ENCODE assay signal across 16 cellular contexts in the genomic region with DNA sequence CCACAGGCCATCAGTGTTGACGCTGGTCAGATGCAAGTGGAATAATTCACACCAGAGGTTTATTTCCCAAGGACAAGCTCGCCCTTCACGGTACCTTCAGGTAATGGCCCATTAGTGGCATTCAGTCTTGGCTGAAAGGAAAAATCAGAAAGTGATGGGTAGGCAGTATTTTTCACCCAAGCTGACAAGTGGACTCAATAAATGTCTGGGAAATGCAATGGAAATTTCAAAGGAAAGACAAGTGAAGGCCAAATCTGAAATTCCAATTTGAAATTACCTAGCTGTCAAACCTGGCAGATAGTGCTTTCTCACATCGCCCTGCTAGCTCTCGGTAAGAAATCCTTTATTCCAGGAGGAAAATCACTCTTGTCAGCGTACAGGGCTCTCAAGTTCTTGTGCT.
A peak's percentile ranks its signal among the peaks of the same experiment; 100 is the strongest.
DNase-seq lines count a peak whose midpoint lies in the region; ATAC-seq and TF ChIP-seq lines count a peak whose summit lies in the region.
"Had no signal": no experiment of that assay in that cellular context is flagged by ENCODE, and none has a peak within 500 bp of the region (broad histone marks: within the 10 kb centered on the region; RNA-seq: fewer than 3 reads in every experiment).

No MANE protein-coding gene starts in this region.

- H3K27ac Mint-ChIP-seq in endodermal cell: no peak overlapping the region
- H3K27ac Mint-ChIP-seq: B cell; CD4-positive, CD25-positive, alpha-beta regulatory T cell; CD8-positive, alpha-beta T cell had no signal

- H3K9ac ChIP-seq in endodermal cell (ENCODE audit: extremely low read depth, low read length, poor library complexity, severe bottlenecking) (no peak overlapping the region), trophoblast cell (ENCODE audit: low read length) (no peak overlapping the region)
- H3K9ac ChIP-seq: BLaER1 had no signal

- peak overlapping the region; percentile 47 for H2AFZ ChIP-seq in trophoblast cell (ENCODE audit: insufficient read depth, low read length, poor library complexity)

- no peaks in the 10 kb centered on the region for H3K79me2 ChIP-seq in trophoblast cell (ENCODE audit: control insufficient read depth, insufficient read depth, low read length, poor library complexity)

- DNase-seq in RWPE2 (ENCODE audit: low spot score): no peak
- peak; percentile 6 for DNase-seq in endodermal cell
- no peak for DNase-seq in trophoblast cell
- DNase-seq in SK-N-DZ (ENCODE audit: low spot score): no peak
- DNase-seq in activated T-cell treated with anti-CD3 and anti-CD28 coated beads, Interleukin-2, amount 50 U/mL, for 4 hours: no peak
- DNase-seq in NCI-H524 treated with DMSO at 0.1 percent for 48 hours (lab: John Stamatoyannopoulos, UW): no peak
- DNase-seq: Caco-2; CD4-positive, CD25-positive, alpha-beta regulatory T cell; CD8-positive, alpha-beta T cell; DMS153; DND-41; H7; HCEC 1CT had no signal

- no peak overlapping the region for H3K23ac ChIP-seq in trophoblast cell (ENCODE audit: low read length)

- peak overlapping the region; percentile 88 for H2BK5ac ChIP-seq in trophoblast cell (ENCODE audit: low read depth, low read length, poor library complexity)

- peak overlapping the region; percentile 89 for H2BK12ac ChIP-seq in trophoblast cell (ENCODE audit: low read length)

- H3K4ac ChIP-seq in trophoblast cell (ENCODE audit: low read depth, low read length): peak overlapping the region; percentile 88

- H3K9me3 Mint-ChIP-seq in endodermal cell: no peaks in the 10 kb centered on the region
- peaks cover 6% of the 10 kb centered on the region for H3K9me3 Mint-ChIP-seq in activated T-cell treated with anti-CD3 and anti-CD28 coated beads, Interleukin-2, amount 50 U/mL, for 4 hours
- H3K9me3 Mint-ChIP-seq: CD8-positive, alpha-beta T cell had no signal

- H3K9me3 ChIP-seq in RWPE2 (ENCODE audit: severe bottlenecking) (no peaks in the 10 kb centered on the region), endodermal cell (ENCODE audit: control insufficient read depth, low read length) (peaks cover 24% of the 10 kb centered on the region), trophoblast cell (ENCODE audit: insufficient read depth, low read depth, low read length) (peaks cover 3% of the 10 kb centered on the region)
- H3K9me3 ChIP-seq: BLaER1, Caco-2 had no signal

- no peak for ATAC-seq in RWPE2 (ENCODE audit: low read depth)
- no peak for ATAC-seq in activated T-cell treated with anti-CD3 and anti-CD28 coated beads, Interleukin-2, amount 50 U/mL, for 4 hours
- ATAC-seq: CD8-positive, alpha-beta T cell had no signal

- WGBS in endodermal cell (ENCODE audit: insufficient coverage in 1 of 2, insufficient read length in 1 of 2), 2 experiments: 96% methylated on average over 5 to 6 of the region's 6 CpGs
- no CpG with 5 or more reads among the region's 6 CpGs for WGBS in trophoblast cell (ENCODE audit: extremely low coverage, insufficient coverage, insufficient read length)

- H3K27ac ChIP-seq in RWPE2 (ENCODE audit: poor library complexity, severe bottlenecking) (peak overlapping the region; percentile 38), endodermal cell (ENCODE audit: low read depth, low read length) (no peak overlapping the region), trophoblast cell (ENCODE audit: low read depth, low read length) (peak overlapping the region; percentile 73)
- H3K27ac ChIP-seq: BLaER1, C4-2B had no signal

- no peak overlapping the region for H3K4me3 ChIP-seq in RWPE2 (ENCODE audit: severe bottlenecking)
- H3K4me3 ChIP-seq in endodermal cell (ENCODE audit: low read length): no peak overlapping the region
- no peak overlapping the region for H3K4me3 ChIP-seq in trophoblast cell (ENCODE audit: low read depth, low read length)
- H3K4me3 ChIP-seq: BLaER1 had no signal

- H3K4me3 Mint-ChIP-seq in endodermal cell: no peak overlapping the region
- no peak overlapping the region for H3K4me3 Mint-ChIP-seq in activated T-cell treated with anti-CD3 and anti-CD28 coated beads, Interleukin-2, amount 50 U/mL, for 4 hours
- H3K4me3 Mint-ChIP-seq: B cell; CD4-positive, CD25-positive, alpha-beta regulatory T cell; CD8-positive, alpha-beta T cell had no signal

- peak overlapping the region; percentile 65 for H3K14ac ChIP-seq in trophoblast cell (ENCODE audit: low read length)

- H2AK5ac ChIP-seq in trophoblast cell (ENCODE audit: low read length): peak overlapping the region; percentile 90

- H3K4me1 Mint-ChIP-seq in endodermal cell: peaks cover 10% of the 10 kb centered on the region
- H3K4me1 Mint-ChIP-seq in activated T-cell treated with anti-CD3 and anti-CD28 coated beads, Interleukin-2, amount 50 U/mL, for 4 hours (ENCODE audit: low read depth): no peaks in the 10 kb centered on the region
- H3K4me1 Mint-ChIP-seq: B cell; CD4-positive, CD25-positive, alpha-beta regulatory T cell had no signal

- TF ChIP-seq CTCF in RWPE2 (IDR thresholded peaks at IDR 0.05; ENCODE audit: poor library complexity, severe bottlenecking) (no peak), endodermal cell (conservative IDR thresholded peaks at IDR 0.05) (no peak)

- no peak overlapping the region for H3K4me2 ChIP-seq in trophoblast cell (ENCODE audit: low read length)
- H3K4me2 ChIP-seq: BLaER1 had no signal

- H4K91ac ChIP-seq in trophoblast cell (ENCODE audit: low read depth, low read length): peak overlapping the region; percentile 97

- H2BK120ac ChIP-seq in trophoblast cell (ENCODE audit: insufficient read depth, low read length, poor library complexity): peak overlapping the region; percentile 95

- H3K18ac ChIP-seq in trophoblast cell (ENCODE audit: low read length): peak overlapping the region; percentile 60

- H3K36me3 ChIP-seq in RWPE2 (ENCODE audit: low read depth) (no peaks in the 10 kb centered on the region), endodermal cell (ENCODE audit: control insufficient read depth, insufficient read depth, low read length) (no peaks in the 10 kb centered on the region), trophoblast cell (ENCODE audit: control insufficient read depth in 1 of 2, insufficient read depth in 2 of 2, low read length in 2 of 2) (no peaks in the 10 kb centered on the region)
- H3K36me3 ChIP-seq: BLaER1 had no signal

- H3K27me3 Mint-ChIP-seq in endodermal cell (ENCODE audit: insufficient read depth): no peaks in the 10 kb centered on the region
- no peaks in the 10 kb centered on the region for H3K27me3 Mint-ChIP-seq in activated T-cell treated with anti-CD3 and anti-CD28 coated beads, Interleukin-2, amount 50 U/mL, for 4 hours (ENCODE audit: low read depth)
- H3K27me3 Mint-ChIP-seq: B cell; CD4-positive, CD25-positive, alpha-beta regulatory T cell had no signal

- peaks cover 8% of the 10 kb centered on the region for H3K4me1 ChIP-seq in RWPE2 (ENCODE audit: insufficient read depth, poor library complexity, severe bottlenecking)
- H3K4me1 ChIP-seq in endodermal cell (ENCODE audit: control insufficient read depth, insufficient read depth, low read length): no peaks in the 10 kb centered on the region
- H3K4me1 ChIP-seq in trophoblast cell (ENCODE audit: control insufficient read depth in 1 of 2, insufficient read depth in 2 of 2, low read length in 2 of 2): peaks cover 13 to 17% of the 10 kb centered on the region in 2 experiments
- H3K4me1 ChIP-seq: BLaER1, Caco-2 had no signal

- H4K12ac ChIP-seq in trophoblast cell (ENCODE audit: low read depth, low read length): no peak overlapping the region

- H3K79me1 ChIP-seq in trophoblast cell (ENCODE audit: low read length): peaks cover 14% of the 10 kb centered on the region

- H3K36me3 Mint-ChIP-seq in endodermal cell (ENCODE audit: low read depth): no peaks in the 10 kb centered on the region
- no peaks in the 10 kb centered on the region for H3K36me3 Mint-ChIP-seq in activated T-cell treated with anti-CD3 and anti-CD28 coated beads, Interleukin-2, amount 50 U/mL, for 4 hours (ENCODE audit: insufficient read depth)
- H3K36me3 Mint-ChIP-seq: CD4-positive, CD25-positive, alpha-beta regulatory T cell; CD8-positive, alpha-beta T cell had no signal

- H4K8ac ChIP-seq in trophoblast cell (ENCODE audit: low read depth, low read length): peak overlapping the region; percentile 29

- H3K27me3 ChIP-seq in RWPE2 (ENCODE audit: insufficient read depth, poor library complexity, severe bottlenecking) (no peaks in the 10 kb centered on the region), endodermal cell (ENCODE audit: control insufficient read depth, insufficient read depth, low read length, poor library complexity, severe bottlenecking) (no peaks in the 10 kb centered on the region), trophoblast cell (ENCODE audit: insufficient read depth, low read length) (no peaks in the 10 kb centered on the region)
- H3K27me3 ChIP-seq: BLaER1 had no signal
